ENCODE assay signal across 2 cellular contexts in genomic region chr11:127567237-127567932, GRCh38.
A peak's percentile ranks its signal among the peaks of the same experiment; 100 is the strongest.
TF ChIP-seq lines count a peak whose summit lies in the region.

No MANE protein-coding gene starts in this region.

TF ChIP-seq in GM23338, 12 proteins besides CTCF, POLR2A, EP300 and RAD21:
- TF ChIP-seq EZH2phosphoT487 (IDR thresholded peaks at IDR 0.05; ENCODE audit: unreplicated experiment), result no peak
- peak; percentile 36; the same call in 1 of the 2 replicates for TF ChIP-seq ZNF462 (CRISPR knock-in tag; IDR thresholded peaks at IDR 0.05)

TF ChIP-seq in H1, 55 proteins besides CTCF, POLR2A, EP300 and RAD21:
- TF ChIP-seq SIX5 (IDR thresholded peaks at IDR 0.05; ENCODE audit: low read depth, low read length) (no peak), TEAD4 (IDR thresholded peaks at IDR 0.05; ENCODE audit: low read depth, low read length) (peak; percentile 70), TCF12 (IDR thresholded peaks at IDR 0.05; ENCODE audit: low read depth, low read length) (no peak), RBBP5 (IDR thresholded peaks at IDR 0.05; ENCODE audit: borderline replicate concordance, low read depth, low read length) (no peak), ZNF274 (IDR thresholded peaks at IDR 0.05; ENCODE audit: borderline replicate concordance, extremely low read depth, low read length) (no peak)
